ENCODE assay signal across 8 cellular contexts in the genomic region with DNA sequence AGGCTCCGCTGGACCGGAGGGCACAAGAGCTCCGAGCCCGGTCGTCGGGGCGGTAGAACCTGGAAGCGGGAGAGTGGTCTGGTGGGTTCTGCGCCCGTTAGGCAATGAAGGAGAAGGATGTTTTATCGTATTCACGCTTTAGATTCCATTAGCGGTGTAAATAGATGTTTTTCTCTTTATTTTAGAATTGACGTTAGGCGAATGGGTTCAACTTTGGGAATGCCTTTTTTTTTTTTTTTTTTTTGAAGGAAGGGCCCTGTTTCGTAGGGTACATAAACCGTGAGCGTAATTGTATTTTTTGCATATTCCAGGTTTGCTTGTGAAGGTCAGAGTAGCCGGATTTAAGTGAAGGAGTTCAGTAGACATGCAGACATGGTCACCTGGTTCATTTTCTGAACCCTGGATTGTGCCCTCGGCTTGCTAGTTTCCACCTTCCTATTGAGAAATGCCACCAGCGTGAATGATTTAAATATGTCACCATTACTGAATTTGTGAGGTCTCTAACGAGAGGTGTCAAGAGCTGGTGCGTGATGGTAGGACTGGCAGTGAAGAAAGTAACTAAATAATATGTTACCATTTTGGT. TPM values are rescaled to one million over a fixed set of nuclear protein-coding genes. Genes with fewer than 3 reads are reported as not detected.
DNase-seq lines count a peak whose midpoint lies in the region; ATAC-seq, FAIRE-seq and TF ChIP-seq lines count a peak whose summit lies in the region.

No MANE protein-coding gene starts in this region.

- H3K36me3 Mint-ChIP-seq in activated CD8-positive, alpha-beta memory T cell treated with anti-CD3 and anti-CD28 coated beads, Interleukin-2, amount 10 ng/mL, durations not matched to agents 7 days and 5 days, result peaks cover 17% of the 10 kb centered on the region
- peaks cover 14% of the 10 kb centered on the region for H3K36me3 Mint-ChIP-seq in activated T-helper 1 cell treated with anti-CD3 and anti-CD28 coated beads, Interleukin-12 subunit alpha, Interleukin-12 subunit beta, Interleukin-2, Interleukin-4 antibody, amounts not matched to agents 30 ng/mL and 10 ng/mL and 1 ng/mL, durations not matched to agents 14 hours and 24 hours and 36 hours (ENCODE audit: low read depth)

- peak overlapping the region; percentile 84 for H2AFZ ChIP-seq in keratinocyte (ENCODE audit: control insufficient read depth, low read length)

- CTCF ChIA-PET in activated CD8-positive, alpha-beta memory T cell treated with anti-CD3 and anti-CD28 coated beads, Interleukin-2, amount 10 ng/mL, durations not matched to agents 7 days and 5 days (lab: Charles Lee), result interaction anchor here (0.5 to 2.6 kb wide), 5 partner anchors 11 to 1000 kb away, joined by 3 to 13 read pairs (median 4); a partner anchor contains a TSS

- H3K4me2 ChIP-seq in keratinocyte (ENCODE audit: control insufficient read depth, extremely low read depth, insufficient read depth, low read depth, low read length), result peak overlapping the region; percentile 67

- H3K4me3 ChIP-seq in keratinocyte (ENCODE audit: control insufficient read depth in 2 of 3, extremely low read depth in 1 of 3, insufficient read depth in 2 of 3, low read depth in 1 of 3, low read length in 3 of 3) (peak overlapping the region; percentile 58 to 96 (median 93)), thoracic aorta (peak overlapping the region; percentile 76)

- ATAC-seq in activated CD8-positive, alpha-beta memory T cell treated with anti-CD3 and anti-CD28 coated beads, Interleukin-2, amount 10 ng/mL, durations not matched to agents 7 days and 5 days, result no peak
- no peak for ATAC-seq in thoracic aorta (ENCODE audit: insufficient number of reproducible peaks, low FRiP score, low read depth)
- no peak for ATAC-seq in HG03139 (IDR thresholded peaks at IDR 0.05; ENCODE audit: unreplicated experiment)

- H3K9me1 ChIP-seq in keratinocyte (ENCODE audit: control insufficient read depth, extremely low read depth, insufficient read depth, low read length), result no peaks in the 10 kb centered on the region

- H3K79me2 ChIP-seq in keratinocyte (ENCODE audit: control insufficient read depth, insufficient read depth, low read length), result peaks cover 53% of the 10 kb centered on the region

- H3K36me3 ChIP-seq in keratinocyte (ENCODE audit: control insufficient read depth in 2 of 2, extremely low read depth in 1 of 2, insufficient read depth in 2 of 2, low read length in 2 of 2) (peaks cover 0 to under 1% of the 10 kb centered on the region in 2 experiments), thoracic aorta (no peaks in the 10 kb centered on the region)

- H3K27me3 ChIP-seq in keratinocyte (ENCODE audit: control insufficient read depth, extremely low read depth, insufficient read depth, low read length) (no peaks in the 10 kb centered on the region), thoracic aorta (replicated peaks; ENCODE audit: insufficient read depth) (no peaks in the 10 kb centered on the region)

- H3K9me3 ChIP-seq in keratinocyte (ENCODE audit: control insufficient read depth, low read depth, low read length), result no peaks in the 10 kb centered on the region
- no peaks in the 10 kb centered on the region for H3K9me3 ChIP-seq in thoracic aorta

- no peak for DNase-seq in activated CD8-positive, alpha-beta memory T cell treated with anti-CD3 and anti-CD28 coated beads, Interleukin-2, amount 10 ng/mL, durations not matched to agents 7 days and 5 days
- no peak for DNase-seq in activated CD8-positive, alpha-beta memory T cell treated with anti-CD3 and anti-CD28 coated beads, Interleukin-2, amount 50 U/mL, for 4 hours
- DNase-seq in activated T-helper 1 cell treated with anti-CD3 and anti-CD28 coated beads, Interleukin-12 subunit alpha, Interleukin-12 subunit beta, Interleukin-2, Interleukin-4 antibody, amounts not matched to agents 30 ng/mL and 10 ng/mL and 1 ng/mL, durations not matched to agents 14 hours and 24 hours and 36 hours (ENCODE audit: low spot score), result no peak
- DNase-seq in keratinocyte (ENCODE audit: low read depth, low spot score) (no peak), thoracic aorta (ENCODE audit: low spot score) (no peak), NCI-H82 treated with DMSO at 0.1 percent for 48 hours (lab: John Stamatoyannopoulos, UW; ENCODE audit: unreplicated experiment) (no peak)
- DNase-seq in activated CD4-positive, alpha-beta T cell treated with anti-CD3 and anti-CD28 coated beads, Interleukin-2, amount 50 U/mL, for 48 hours, result no peak

- H3K4me1 ChIP-seq in keratinocyte (ENCODE audit: control insufficient read depth, extremely low read depth, insufficient read depth, low read length) (peaks cover 4% of the 10 kb centered on the region), thoracic aorta (ENCODE audit: control insufficient read depth in 1 of 2, low read depth in 2 of 2) (peaks cover 7 to 22% of the 10 kb centered on the region in 2 donors)

- peak overlapping the region; percentile 91 for H3K9ac ChIP-seq in keratinocyte (ENCODE audit: control insufficient read depth, extremely low read depth, insufficient read depth, low read length)

- intact Hi-C loops in activated T-helper 1 cell treated with anti-CD3 and anti-CD28 coated beads, Interleukin-12 subunit alpha, Interleukin-12 subunit beta, Interleukin-2, Interleukin-4 antibody, amounts not matched to agents 30 ng/mL and 10 ng/mL and 1 ng/mL, durations not matched to agents 14 hours and 24 hours and 36 hours (cut with micrococcal nuclease), result loop anchor here (1.0 to 5.0 kb wide), 10 partner anchors 11 to 1473 kb away; a partner anchor contains a TSS

- H3K27ac Mint-ChIP-seq in activated CD8-positive, alpha-beta memory T cell treated with anti-CD3 and anti-CD28 coated beads, Interleukin-2, amount 10 ng/mL, durations not matched to agents 7 days and 5 days, result peak overlapping the region; percentile 97
- peak overlapping the region; percentile 98 for H3K27ac Mint-ChIP-seq in activated T-helper 1 cell treated with anti-CD3 and anti-CD28 coated beads, Interleukin-12 subunit alpha, Interleukin-12 subunit beta, Interleukin-2, Interleukin-4 antibody, amounts not matched to agents 30 ng/mL and 10 ng/mL and 1 ng/mL, durations not matched to agents 14 hours and 24 hours and 36 hours

- H4K20me1 ChIP-seq in keratinocyte (ENCODE audit: control insufficient read depth, extremely low read depth, insufficient read depth, low read length), result peaks cover 8% of the 10 kb centered on the region

- peaks cover 25% of the 10 kb centered on the region for H3K4me1 Mint-ChIP-seq in activated CD8-positive, alpha-beta memory T cell treated with anti-CD3 and anti-CD28 coated beads, Interleukin-2, amount 10 ng/mL, durations not matched to agents 7 days and 5 days
- peaks cover 22% of the 10 kb centered on the region for H3K4me1 Mint-ChIP-seq in activated T-helper 1 cell treated with anti-CD3 and anti-CD28 coated beads, Interleukin-12 subunit alpha, Interleukin-12 subunit beta, Interleukin-2, Interleukin-4 antibody, amounts not matched to agents 30 ng/mL and 10 ng/mL and 1 ng/mL, durations not matched to agents 14 hours and 24 hours and 36 hours (ENCODE audit: low read depth)

- H3K27ac ChIP-seq in keratinocyte (ENCODE audit: control insufficient read depth, insufficient read depth, low read length), result peak overlapping the region; percentile 80
- H3K27ac ChIP-seq in thoracic aorta, result peak overlapping the region; percentile 88 to 91

- peaks cover 3% of the 10 kb centered on the region for H3K9me3 Mint-ChIP-seq in activated CD8-positive, alpha-beta memory T cell treated with anti-CD3 and anti-CD28 coated beads, Interleukin-2, amount 10 ng/mL, durations not matched to agents 7 days and 5 days (ENCODE audit: low read depth)
- H3K9me3 Mint-ChIP-seq in activated T-helper 1 cell treated with anti-CD3 and anti-CD28 coated beads, Interleukin-12 subunit alpha, Interleukin-12 subunit beta, Interleukin-2, Interleukin-4 antibody, amounts not matched to agents 30 ng/mL and 10 ng/mL and 1 ng/mL, durations not matched to agents 14 hours and 24 hours and 36 hours, result peaks cover 4% of the 10 kb centered on the region

- H3K27me3 Mint-ChIP-seq in activated CD8-positive, alpha-beta memory T cell treated with anti-CD3 and anti-CD28 coated beads, Interleukin-2, amount 10 ng/mL, durations not matched to agents 7 days and 5 days, result no peaks in the 10 kb centered on the region
- H3K27me3 Mint-ChIP-seq in activated T-helper 1 cell treated with anti-CD3 and anti-CD28 coated beads, Interleukin-12 subunit alpha, Interleukin-12 subunit beta, Interleukin-2, Interleukin-4 antibody, amounts not matched to agents 30 ng/mL and 10 ng/mL and 1 ng/mL, durations not matched to agents 14 hours and 24 hours and 36 hours (ENCODE audit: insufficient read depth), result no peaks in the 10 kb centered on the region

- no peak for TF ChIP-seq CTCF in keratinocyte (optimal IDR thresholded peaks at IDR 0.05 in 1 of 3, IDR thresholded peaks at IDR 0.05 in 1 of 3, conservative IDR thresholded peaks at IDR 0.05 in 1 of 3; ENCODE audit: extremely low read depth in 1 of 3, insufficient read depth in 2 of 3, low read length in 3 of 3)
- no peak for TF ChIP-seq CTCF in thoracic aorta (IDR thresholded peaks at IDR 0.05)

- dilution Hi-C loops in keratinocyte (cut with MboI; ENCODE audit: extremely low pct_ligation_motif_present, low sequenced_read_pairs), result no loop called here

- H3K4me3 Mint-ChIP-seq in activated CD8-positive, alpha-beta memory T cell treated with anti-CD3 and anti-CD28 coated beads, Interleukin-2, amount 10 ng/mL, durations not matched to agents 7 days and 5 days, result peak overlapping the region; percentile 98
- peak overlapping the region; percentile 97 for H3K4me3 Mint-ChIP-seq in activated T-helper 1 cell treated with anti-CD3 and anti-CD28 coated beads, Interleukin-12 subunit alpha, Interleukin-12 subunit beta, Interleukin-2, Interleukin-4 antibody, amounts not matched to agents 30 ng/mL and 10 ng/mL and 1 ng/mL, durations not matched to agents 14 hours and 24 hours and 36 hours

- FAIRE-seq in keratinocyte (lab: Jason Lieb, UNC), result no peak

RNA-seq across cellular contexts. Expression of a gene that starts 0.8 kb away (rescaled TPM):
- 100 to 1,000 TPM; 108 to 142 TPM for total RNA-seq in activated CD8-positive, alpha-beta memory T cell treated with anti-CD3 and anti-CD28 coated beads, Interleukin-2, amount 10 ng/mL, durations not matched to agents 7 days and 5 days
- total RNA-seq in activated T-helper 1 cell treated with anti-CD3 and anti-CD28 coated beads, Interleukin-12 subunit alpha, Interleukin-12 subunit beta, Interleukin-2, Interleukin-4 antibody, amounts not matched to agents 30 ng/mL and 10 ng/mL and 1 ng/mL, durations not matched to agents 14 hours and 24 hours and 36 hours, result 99.0 and 100 TPM in 2 replicates
- 34.3 to 43.2 TPM (median 36.4 TPM) in 3 replicates for polyA plus RNA-seq in keratinocyte
- polyA plus RNA-seq in keratinocyte (2011; ENCODE audit: low read depth), result 73.6 TPM
- 20.5 and 27.8 TPM in 2 replicates for polyA plus RNA-seq in keratinocyte (2011; cell fraction: cytosol; rRNA removed)
- polyA plus RNA-seq in keratinocyte (2011; cell fraction: nucleus; rRNA removed), result 128 and 131 TPM in 2 replicates
- polyA plus RNA-seq in keratinocyte (2012; ENCODE audit: low replicate concordance), result 33.0 and 37.4 TPM in 2 replicates
- 16.3 to 42.3 TPM (median 16.9 TPM) in 3 replicates for polyA minus RNA-seq in keratinocyte
- polyA minus RNA-seq in keratinocyte (2011; cell fraction: cytosol; rRNA and poly(A)+ RNA removed), result 15.2 TPM
- 29.2 and 61.6 TPM in 2 replicates for polyA minus RNA-seq in keratinocyte (2011; cell fraction: nucleus; rRNA and poly(A)+ RNA removed)
- 100 to 1,000 TPM in 1 of 2 donors, 10 to 100 TPM in 1; 99.6 to 181 TPM for total RNA-seq in thoracic aorta

RNA-seq across cellular contexts. Expression of a gene that starts 11.1 kb away (rescaled TPM):
- total RNA-seq in activated CD8-positive, alpha-beta memory T cell treated with anti-CD3 and anti-CD28 coated beads, Interleukin-2, amount 10 ng/mL, durations not matched to agents 7 days and 5 days, result 10 to 100 TPM; 13.0 to 15.8 TPM
- total RNA-seq in activated T-helper 1 cell treated with anti-CD3 and anti-CD28 coated beads, Interleukin-12 subunit alpha, Interleukin-12 subunit beta, Interleukin-2, Interleukin-4 antibody, amounts not matched to agents 30 ng/mL and 10 ng/mL and 1 ng/mL, durations not matched to agents 14 hours and 24 hours and 36 hours, result 15.5 and 17.3 TPM in 2 replicates
- polyA plus RNA-seq in keratinocyte, result 10.7 to 14.9 TPM (median 14.7 TPM) in 3 replicates
- 4.0 TPM for polyA plus RNA-seq in keratinocyte (2011; ENCODE audit: low read depth)
- 9.8 and 19.0 TPM in 2 replicates for polyA plus RNA-seq in keratinocyte (2011; cell fraction: cytosol; rRNA removed)
- 11.0 and 15.9 TPM in 2 replicates for polyA plus RNA-seq in keratinocyte (2011; cell fraction: nucleus; rRNA removed)
- polyA plus RNA-seq in keratinocyte (2012; ENCODE audit: low replicate concordance), result 8.3 and 14.7 TPM in 2 replicates
- polyA minus RNA-seq in keratinocyte, result 7.8 to 23.6 TPM (median 11.8 TPM) in 3 replicates
- 28.8 TPM for polyA minus RNA-seq in keratinocyte (2011; cell fraction: cytosol; rRNA and poly(A)+ RNA removed)
- polyA minus RNA-seq in keratinocyte (2011; cell fraction: nucleus; rRNA and poly(A)+ RNA removed), result 7.1 TPM in 2 replicates
- 10 to 100 TPM; 17.4 to 23.4 TPM for total RNA-seq in thoracic aorta

RNA-seq across cellular contexts. Expression of a gene that starts 37.1 kb away (rescaled TPM):
- total RNA-seq in activated CD8-positive, alpha-beta memory T cell treated with anti-CD3 and anti-CD28 coated beads, Interleukin-2, amount 10 ng/mL, durations not matched to agents 7 days and 5 days, result 1 to 10 TPM; 1.2 to 2.5 TPM
- 1.6 and 2.5 TPM in 2 replicates for total RNA-seq in activated T-helper 1 cell treated with anti-CD3 and anti-CD28 coated beads, Interleukin-12 subunit alpha, Interleukin-12 subunit beta, Interleukin-2, Interleukin-4 antibody, amounts not matched to agents 30 ng/mL and 10 ng/mL and 1 ng/mL, durations not matched to agents 14 hours and 24 hours and 36 hours
- 106 to 161 TPM (median 110 TPM) in 3 replicates for polyA plus RNA-seq in keratinocyte
- polyA plus RNA-seq in keratinocyte (2011; ENCODE audit: low read depth), result 7.1 TPM
- 24.6 and 29.8 TPM in 2 replicates for polyA plus RNA-seq in keratinocyte (2011; cell fraction: cytosol; rRNA removed)
- polyA plus RNA-seq in keratinocyte (2011; cell fraction: nucleus; rRNA removed), result 430 and 542 TPM in 2 replicates
- 61.6 and 90.8 TPM in 2 replicates for polyA plus RNA-seq in keratinocyte (2012; ENCODE audit: low replicate concordance)
- 183 to 373 TPM (median 239 TPM) in 3 replicates for polyA minus RNA-seq in keratinocyte
- 68.5 TPM for polyA minus RNA-seq in keratinocyte (2011; cell fraction: cytosol; rRNA and poly(A)+ RNA removed)
- polyA minus RNA-seq in keratinocyte (2011; cell fraction: nucleus; rRNA and poly(A)+ RNA removed), result 226 and 227 TPM in 2 replicates
- total RNA-seq in thoracic aorta, result 1 to 10 TPM; 3.7 to 7.7 TPM
